In genomic region chr5:120538149-120538548, GRCh38 we compare ENCODE assay signal across 19 cellular contexts.
A peak's percentile ranks its signal among the peaks of the same experiment; 100 is the strongest.
DNase-seq lines count a peak whose midpoint lies in the region; ATAC-seq and TF ChIP-seq lines count a peak whose summit lies in the region.
"Had no signal": no experiment of that assay in that cellular context is flagged by ENCODE, and none has a peak within 500 bp of the region (broad histone marks: within the 10 kb centered on the region; RNA-seq: fewer than 3 reads in every experiment).

No MANE protein-coding gene starts in this region.

- H3K79me2 ChIP-seq in GM23248 (ENCODE audit: insufficient read depth), result peaks cover 79% of the 10 kb centered on the region
- H3K79me2 ChIP-seq in fibroblast of lung (ENCODE audit: control insufficient read depth, insufficient read depth, low read length), result peaks cover 4% of the 10 kb centered on the region

- H3F3A ChIP-seq in GM23248 (ENCODE audit: insufficient read depth), result peaks cover 36% of the 10 kb centered on the region

- WGBS in GM23248 (ENCODE audit: low coverage in 1 of 2, low lambda C conversion rate in 2 of 2, missing lambda C conversion rate in 2 of 2), 2 experiments, result 11 to 13% methylated on average over 2 of the region's 2 CpGs

- H3K27me3 ChIP-seq in GM23248 (replicated peaks; ENCODE audit: insufficient read depth) (no peaks in the 10 kb centered on the region), RWPE2 (ENCODE audit: insufficient read depth, poor library complexity, severe bottlenecking) (no peaks in the 10 kb centered on the region), fibroblast of lung (ENCODE audit: control insufficient read depth, insufficient read depth, low read length) (no peaks in the 10 kb centered on the region)
- H3K27me3 ChIP-seq: colonic mucosa, stomach had no signal

- TF ChIP-seq CTCF in RWPE2 (IDR thresholded peaks at IDR 0.05; ENCODE audit: poor library complexity, severe bottlenecking), result no peak
- TF ChIP-seq CTCF in fibroblast of lung (conservative IDR thresholded peaks at IDR 0.05 in 1 of 2, IDR thresholded peaks at IDR 0.05 in 1 of 2; ENCODE audit: low read depth in 1 of 2, low read length in 2 of 2), result no peak

- H2AFZ ChIP-seq in GM23248 (peak overlapping the region; percentile 33; the same call in 1 of the 2 replicates), fibroblast of lung (ENCODE audit: low read length) (no peak overlapping the region)

- DNase-seq in GM23248 (peak; percentile 87), RWPE2 (ENCODE audit: low spot score) (no peak), fibroblast of lung (ENCODE audit: low read depth in 2 of 2) (peak; percentile 64 to 84), renal cortical epithelial cell (ENCODE audit: low read depth) (peak; percentile 14), NCI-H774 (lab: John Stamatoyannopoulos, UW) (no peak), KG1 (lab: John Stamatoyannopoulos, UW) (no peak), nucleus accumbens (lab: John Stamatoyannopoulos, UW) (no peak)
- DNase-seq: activated CD4-positive, alpha-beta T cell treated with anti-CD3 and anti-CD28 coated beads, Interleukin-2, amount 50 U/mL, for 4 hours; activated naive CD4-positive, alpha-beta T cell; activated T-cell treated with anti-CD3 and anti-CD28 coated beads for 4 hours; aorta; colonic mucosa; GDM1; left ventricle myocardium superior; stimulated activated CD4-positive, alpha-beta T cell treated with anti-CD3 and anti-CD28 coated beads, Interleukin-2, amount 100 ng/mL, for 48 hours; stomach had no signal

- H3K27ac ChIP-seq in GM23248, result peak overlapping the region; percentile 82
- H3K27ac ChIP-seq in RWPE2 (ENCODE audit: poor library complexity, severe bottlenecking), result peak overlapping the region; percentile 39
- H3K27ac ChIP-seq in fibroblast of lung (ENCODE audit: insufficient read depth, low read length), result peak overlapping the region; percentile 64
- H3K27ac ChIP-seq: colonic mucosa, stomach, VCaP had no signal

- H3K9me3 ChIP-seq in GM23248 (ENCODE audit: low read depth) (no peaks in the 10 kb centered on the region), RWPE2 (ENCODE audit: severe bottlenecking) (no peaks in the 10 kb centered on the region), fibroblast of lung (ENCODE audit: control insufficient read depth, insufficient read depth, low read depth, low read length) (no peaks in the 10 kb centered on the region)
- H3K9me3 ChIP-seq: colonic mucosa, stomach had no signal

- no peaks in the 10 kb centered on the region for H3K9me2 ChIP-seq in GM23248 (ENCODE audit: insufficient read depth)

- H3K4me2 ChIP-seq in GM23248 (ENCODE audit: unreplicated experiment), result peak overlapping the region; percentile 63
- H3K4me2 ChIP-seq in fibroblast of lung (ENCODE audit: extremely low read depth, insufficient read depth, low read length), result peak overlapping the region; percentile 72

- in situ Hi-C loops in GM23248 (cut with MboI), result no loop called here

- H4K20me1 ChIP-seq in GM23248 (ENCODE audit: insufficient read depth), result no peaks in the 10 kb centered on the region
- no peaks in the 10 kb centered on the region for H4K20me1 ChIP-seq in fibroblast of lung (ENCODE audit: control insufficient read depth, extremely low read depth, insufficient read depth, low read length)

- ATAC-seq in RWPE2 (ENCODE audit: low read depth) (peak; percentile 75), GM21390 (IDR thresholded peaks at IDR 0.05; ENCODE audit: unreplicated experiment) (no peak)
- ATAC-seq: GM12878 had no signal

- H3K36me3 ChIP-seq in GM23248 (ENCODE audit: low read depth) (no peaks in the 10 kb centered on the region), RWPE2 (ENCODE audit: low read depth) (no peaks in the 10 kb centered on the region), fibroblast of lung (ENCODE audit: control insufficient read depth, insufficient read depth, low read length) (no peaks in the 10 kb centered on the region)
- H3K36me3 ChIP-seq: colonic mucosa, stomach had no signal

- H3K9ac ChIP-seq in GM23248 (peak overlapping the region; percentile 48), fibroblast of lung (ENCODE audit: insufficient read depth, low read length) (no peak overlapping the region)

- H3K4me1 ChIP-seq in GM23248 (ENCODE audit: insufficient read depth) (peaks cover 35% of the 10 kb centered on the region), RWPE2 (ENCODE audit: insufficient read depth, poor library complexity, severe bottlenecking) (peaks cover 20% of the 10 kb centered on the region), fibroblast of lung (ENCODE audit: control insufficient read depth, extremely low read depth, insufficient read depth, low read length) (peaks cover 5% of the 10 kb centered on the region)
- H3K4me1 ChIP-seq: colonic mucosa, stomach had no signal

- peak overlapping the region; percentile 44 for H3K4me3 ChIP-seq in GM23248
- no peak overlapping the region for H3K4me3 ChIP-seq in RWPE2 (ENCODE audit: severe bottlenecking)
- H3K4me3 ChIP-seq in fibroblast of lung (replicated peaks in 1 of 4; ENCODE audit: control extremely low read depth in 1 of 4, insufficient read depth in 1 of 4, low read depth in 3 of 4, low read length in 4 of 4), result peak overlapping the region in 1 of 4 experiments; percentile 5
- H3K4me3 ChIP-seq: colonic mucosa, GM12878, stomach had no signal

Comparison
In these comparisons a context has a peak if more than half of its experiments do, and no peak if none do; other contexts are left out.
1. DNase-seq: peak in GM23248 (single experiment), fibroblast of lung (2 of 2) and renal cortical epithelial cell (single experiment); none in RWPE2 (single experiment), NCI-H774 (single experiment), KG1 (single experiment) and nucleus accumbens (0 of 56).
2. Peak in every context shown above with its lines, with median percentiles within 50 percentile points of each other: H3K27ac ChIP-seq.